ENCODE assay signal across 1 cellular context in genomic region chr9:98168153-98168780, GRCh38.
TF ChIP-seq lines count a peak whose summit lies in the region.

No MANE protein-coding gene starts in this region.

TF ChIP-seq in H1, 55 proteins besides CTCF, POLR2A, EP300 and RAD21:
- TF ChIP-seq EGR1 (IDR thresholded peaks at IDR 0.05; ENCODE audit: borderline replicate concordance, low read depth, low read length), result no peak
- no peak for TF ChIP-seq CBX5 (IDR thresholded peaks at IDR 0.05; ENCODE audit: low read depth, low read length)
- no peak for TF ChIP-seq NRF1 (IDR thresholded peaks at IDR 0.05; ENCODE audit: low read depth, low read length)
- no peak for TF ChIP-seq GTF2F1 (IDR thresholded peaks at IDR 0.05; ENCODE audit: borderline replicate concordance, low read depth, low read length)
- TF ChIP-seq CHD7 (IDR thresholded peaks at IDR 0.05; ENCODE audit: insufficient replicate concordance, low read length), result no peak
- no peak for TF ChIP-seq CHD1 (IDR thresholded peaks at IDR 0.05; ENCODE audit: low read depth, low read length)
- no peak for TF ChIP-seq BRCA1 (IDR thresholded peaks at IDR 0.05; ENCODE audit: low read depth, low read length)
- no peak for TF ChIP-seq TEAD4 (IDR thresholded peaks at IDR 0.05; ENCODE audit: low read depth, low read length)
- TF ChIP-seq USF2 (IDR thresholded peaks at IDR 0.05; ENCODE audit: low read length), result no peak
- no peak for TF ChIP-seq CEBPB (IDR thresholded peaks at IDR 0.05; ENCODE audit: low read depth, low read length)
- no peak for TF ChIP-seq TAF1 (IDR thresholded peaks at IDR 0.05; ENCODE audit: low read depth, low read length)
- no peak for TF ChIP-seq BCL11A (IDR thresholded peaks at IDR 0.05; ENCODE audit: low read depth in 2 of 2, low read length in 2 of 2)
- TF ChIP-seq NANOG (IDR thresholded peaks at IDR 0.05; ENCODE audit: insufficient read depth, low read depth, low read length, poor library complexity, severe bottlenecking), result no peak
- no peak for TF ChIP-seq ATF2 (IDR thresholded peaks at IDR 0.05; ENCODE audit: low read length)
